In the genomic region with DNA sequence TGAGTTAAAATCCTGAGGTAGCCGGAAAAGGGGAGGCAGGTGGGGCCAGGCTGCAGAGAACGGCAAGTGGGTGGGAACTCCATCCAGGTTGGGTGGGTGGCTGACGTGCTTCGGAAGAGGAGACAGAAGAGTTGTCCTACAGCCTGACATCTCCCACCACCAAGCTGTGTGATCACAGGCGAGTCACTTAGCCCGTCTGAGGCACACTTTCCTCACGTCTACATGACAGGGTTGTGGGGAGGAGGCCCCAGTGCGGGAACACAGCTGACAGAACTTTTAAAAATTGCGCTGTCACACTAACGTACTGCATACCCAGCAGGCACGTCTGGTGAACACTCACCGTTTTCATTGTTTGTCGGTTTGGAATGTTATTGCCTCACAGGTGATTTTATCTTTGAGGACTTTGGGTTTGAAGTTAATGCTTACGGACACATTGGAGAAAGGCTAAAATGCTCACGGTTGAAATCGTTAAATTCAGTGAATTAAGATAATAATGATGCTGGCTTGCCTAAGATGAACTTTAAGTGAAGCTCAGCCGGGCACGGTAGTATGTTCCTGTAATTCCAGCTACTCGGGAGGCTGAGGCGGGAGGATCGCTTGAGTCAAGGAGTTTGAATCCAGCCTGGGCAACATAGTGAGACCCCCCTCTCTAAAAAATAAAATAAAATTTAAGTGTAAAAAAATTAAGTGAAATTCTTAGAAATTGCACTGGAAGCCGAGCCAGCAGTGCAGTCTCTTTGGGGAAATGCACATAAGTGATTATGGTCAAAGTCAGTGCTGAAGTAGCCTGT, we compare ENCODE assay signal across 19 cellular contexts. TPM values are rescaled to one million over a fixed set of nuclear protein-coding genes. Genes with fewer than 3 reads are reported as not detected.
DNase-seq lines count a peak whose midpoint lies in the region; ATAC-seq, FAIRE-seq and TF ChIP-seq lines count a peak whose summit lies in the region.
"Had no signal": no experiment of that assay in that cellular context is flagged by ENCODE, and none has a peak within 500 bp of the region (broad histone marks: within the 10 kb centered on the region; RNA-seq: fewer than 3 reads in every experiment).

No MANE protein-coding gene starts in this region.

- peaks cover 41% of the 10 kb centered on the region for H3K4me1 Mint-ChIP-seq in mesothelial cell of epicardium
- H3K4me1 Mint-ChIP-seq: natural killer cell had no signal

- intact Hi-C loops in left ventricle myocardium inferior (cut with micrococcal nuclease) (no loop called here), cardiac septum (cut with DNase I) (no loop called here), K562 (cut with micrococcal nuclease) (no loop called here), prostate gland (cut with DNase I) (no loop called here)

- 52% methylated on average over 22 of the region's 22 CpGs for WGBS in K562 (ENCODE audit: insufficient coverage, low coverage, missing lambda C conversion rate)
- WGBS in upper lobe of left lung, 2 donors, result 92 to 96% methylated on average over 22 of the region's 22 CpGs
- WGBS in prostate gland, result 51% methylated on average over 22 of the region's 22 CpGs

- H3K4me3 Mint-ChIP-seq in mesothelial cell of epicardium, result peak overlapping the region; percentile 1
- H3K4me3 Mint-ChIP-seq: natural killer cell had no signal

- H3K4me1 ChIP-seq in left ventricle myocardium inferior (peaks cover 36% of the 10 kb centered on the region), K562 (replicated peaks in 1 of 2; ENCODE audit: control insufficient read depth in 2 of 2, insufficient read depth in 2 of 2, low read length in 2 of 2) (peaks cover 48 to 60% of the 10 kb centered on the region in 2 experiments), upper lobe of left lung (peaks cover 6 to 20% (median 12%) of the 10 kb centered on the region in 4 donors), prostate gland (replicated peaks) (no peaks in the 10 kb centered on the region)

- DNase-seq in left ventricle myocardium inferior, result no peak
- no peak for DNase-seq in cardiac septum (ENCODE audit: low spot score)
- peak in 2 of 4 experiments; percentile 50 to 55 for DNase-seq in K562 (ENCODE audit: extremely low read depth in 1 of 4, low spot score in 3 of 4)
- no peak for DNase-seq in mesothelial cell of epicardium (ENCODE audit: low spot score in 2 of 2, unreplicated experiment in 2 of 2)
- DNase-seq in upper lobe of left lung, result no peak
- DNase-seq in activated naive CD4-positive, alpha-beta T cell (lab: John Stamatoyannopoulos, UW), result no peak
- no peak for DNase-seq in NOMO-1 treated with dmso at 0.1 percent for 144 hours (lab: John Stamatoyannopoulos, UW; ENCODE audit: unreplicated experiment)
- DNase-seq in prostate gland (ENCODE audit: low spot score), result no peak
- DNase-seq: activated CD4-positive, alpha-beta T cell treated with anti-CD3 and anti-CD28 coated beads, Interleukin-2, amount 50 U/mL, for 4 hours; activated effector memory CD4-positive, alpha-beta T cell treated with Interleukin-2 at 50 U/mL for 16 hours; COR-L47; left colon; natural killer cell; NCI-H2029 treated with DMSO at 0.1 percent for 48 hours; NCI-H524; PC-3; SK-N-SH; stimulated activated CD4-positive, alpha-beta T cell treated with anti-CD3 and anti-CD28 coated beads, Interleukin-4, amount 100 ng/mL, for 4 hours had no signal

- FAIRE-seq in K562 (lab: Jason Lieb, UNC), result peak; percentile 29
- FAIRE-seq: G401.6 had no signal

- no peak for TF ChIP-seq CTCF in left ventricle myocardium inferior (IDR thresholded peaks at IDR 0.05; ENCODE audit: borderline replicate concordance)
- no peak for TF ChIP-seq CTCF in K562 (IDR thresholded peaks at IDR 0.05 in 2 of 3, conservative IDR thresholded peaks at IDR 0.05 in 1 of 3; ENCODE audit: insufficient read depth in 2 of 3, low read depth in 1 of 3, low read length in 3 of 3)
- TF ChIP-seq CTCF in mesothelial cell of epicardium (IDR thresholded peaks at IDR 0.05; ENCODE audit: unreplicated experiment), result no peak
- TF ChIP-seq CTCF in upper lobe of left lung (IDR thresholded peaks at IDR 0.05), result no peak
- TF ChIP-seq CTCF in prostate gland (IDR thresholded peaks at IDR 0.05), result no peak

- CTCF ChIA-PET in K562 (lab: Yijun Ruan, JAX; ENCODE audit: low intra/inter-chr PET ratio), result no interaction called here

- H3K27ac Mint-ChIP-seq in mesothelial cell of epicardium, result peak overlapping the region; percentile 21
- H3K27ac Mint-ChIP-seq: natural killer cell had no signal

- ATAC-seq in K562 (peak; percentile 41), upper lobe of left lung (ENCODE audit: low FRiP score in 2 of 2) (no peak)
- ATAC-seq: left colon, PC-3 had no signal

- POLR2A ChIA-PET in K562 (lab: Yijun Ruan, JAX), result interaction anchor here (0.6 to 1.1 kb wide), 3 partner anchors 11 to 327 kb away, joined by 3 read pairs; no protein-coding TSS in a partner anchor

- H3K27me3 Mint-ChIP-seq in mesothelial cell of epicardium (ENCODE audit: low read depth), result peaks cover 16% of the 10 kb centered on the region

- H3K9me3 ChIP-seq in left ventricle myocardium inferior (replicated peaks), result peaks cover 12% of the 10 kb centered on the region
- no peaks in the 10 kb centered on the region for H3K9me3 ChIP-seq in K562 (replicated peaks; ENCODE audit: control insufficient read depth, insufficient read depth, low read depth, low read length)
- no peaks in the 10 kb centered on the region for H3K9me3 ChIP-seq in upper lobe of left lung
- no peaks in the 10 kb centered on the region for H3K9me3 ChIP-seq in prostate gland
- H3K9me3 ChIP-seq: SK-N-SH had no signal

- H3K9ac ChIP-seq in K562 (ENCODE audit: insufficient read depth in 1 of 2, low read depth in 2 of 2, low read length in 2 of 2), result peak overlapping the region; percentile 43 to 69; a peak in 2 of 4 replicates
- H3K9ac ChIP-seq: SK-N-SH had no signal

- TF ChIP-seq EP300 in K562 (IDR thresholded peaks at IDR 0.05; ENCODE audit: low read length), result no peak
- no peak for TF ChIP-seq EP300 in upper lobe of left lung (IDR thresholded peaks at IDR 0.05)

- no peaks in the 10 kb centered on the region for H3K79me2 ChIP-seq in K562 (ENCODE audit: control insufficient read depth, insufficient read depth, low read length)

- H3K27ac ChIP-seq in left ventricle myocardium inferior (replicated peaks), result peak overlapping the region; percentile 87
- peak overlapping the region; percentile 72 for H3K27ac ChIP-seq in K562 (ENCODE audit: extremely low read depth, low read depth, low read length)
- peak overlapping the region in 3 of 4 donors; percentile 71 to 76 (median 73) for H3K27ac ChIP-seq in upper lobe of left lung
- H3K27ac ChIP-seq in prostate gland, result no peak overlapping the region

- peaks cover 8% of the 10 kb centered on the region for H3K36me3 Mint-ChIP-seq in mesothelial cell of epicardium
- H3K36me3 Mint-ChIP-seq: natural killer cell had no signal

- no peaks in the 10 kb centered on the region for H3K9me1 ChIP-seq in K562 (ENCODE audit: control insufficient read depth, insufficient read depth, low read length)

- no TSS peak for BruUV-seq in K562 (replicated peaks; lab: Mats Ljungman, UMichigan)

- TF ChIP-seq POLR2A in K562 (conservative IDR thresholded peaks at IDR 0.05) (no peak), upper lobe of left lung (IDR thresholded peaks at IDR 0.05) (no peak), prostate gland (IDR thresholded peaks at IDR 0.05) (no peak)

- H3K9me3 Mint-ChIP-seq in mesothelial cell of epicardium, result peaks cover 12% of the 10 kb centered on the region
- H3K9me3 Mint-ChIP-seq: natural killer cell had no signal

- H3K36me3 ChIP-seq in left ventricle myocardium inferior (no peaks in the 10 kb centered on the region), K562 (ENCODE audit: control insufficient read depth, insufficient read depth, low read length) (no peaks in the 10 kb centered on the region), upper lobe of left lung (no peaks in the 10 kb centered on the region), prostate gland (no peaks in the 10 kb centered on the region)

- H4K20me1 ChIP-seq in K562 (replicated peaks; ENCODE audit: control insufficient read depth, insufficient read depth, low read length), result no peaks in the 10 kb centered on the region

- peak overlapping the region; percentile 75 for H3K4me2 ChIP-seq in K562 (ENCODE audit: insufficient read depth, low read length)
- H3K4me2 ChIP-seq: SK-N-SH had no signal

- H2AFZ ChIP-seq in K562 (ENCODE audit: low read depth, low read length), result peak overlapping the region; percentile 82

- TF ChIP-seq RAD21 in K562 (CRISPR knock-in tag; conservative IDR thresholded peaks at IDR 0.05 in 1 of 2, IDR thresholded peaks at IDR 0.05 in 1 of 2), result no peak

- H3K4me3 ChIP-seq in left ventricle myocardium inferior (no peak overlapping the region), K562 (no peak overlapping the region), upper lobe of left lung (no peak overlapping the region), prostate gland (no peak overlapping the region)

- in situ Hi-C loops in K562 (cut with MboI), result no loop called here

- H3K27me3 ChIP-seq in left ventricle myocardium inferior (ENCODE audit: low read depth), result peaks cover 10% of the 10 kb centered on the region
- no peaks in the 10 kb centered on the region for H3K27me3 ChIP-seq in K562 (ENCODE audit: control insufficient read depth in 2 of 2, insufficient read depth in 2 of 2, low read length in 2 of 2)
- no peaks in the 10 kb centered on the region for H3K27me3 ChIP-seq in upper lobe of left lung
- H3K27me3 ChIP-seq in prostate gland (replicated peaks; ENCODE audit: insufficient read depth), result no peaks in the 10 kb centered on the region

RNA-seq across cellular contexts. Expression of a gene that starts 8.9 kb away (rescaled TPM):
- 12.4 TPM for total RNA-seq in left ventricle myocardium inferior
- 11.1 TPM for total RNA-seq in cardiac septum
- total RNA-seq in K562 (2011; cell fraction: chromatin; rRNA removed; ENCODE audit: low replicate concordance), result 0.76 and 1.1 TPM in 2 replicates
- total RNA-seq in K562 (2011; cell fraction: nucleolus; rRNA removed), result 0.79 and 0.83 TPM in 2 replicates
- 0.69 and 0.88 TPM in 2 replicates for total RNA-seq in K562 (2011; cell fraction: nucleoplasm; rRNA removed)
- total RNA-seq in K562 (2014; rRNA removed), result 0.32 and 0.37 TPM in 2 replicates
- total RNA-seq in K562 (2014; rRNA removed; fragmentation: Illumina TruSeq; extraction: Trizol), result 0.11 and 0.16 TPM in 2 replicates
- total RNA-seq in K562 (2015; rRNA removed; fragmentation: Illumina TruSeq; extraction: Trizol), result 0.07 and 0.11 TPM in 2 replicates
- 0.34 and 0.40 TPM in 2 replicates for total RNA-seq in K562 (2021)
- 0.25 and 0.35 TPM in 2 replicates for polyA plus RNA-seq in K562 (2011; rRNA removed)
- 0.44 and 0.69 TPM in 2 replicates for polyA plus RNA-seq in K562 (2011; cell fraction: cytosol; rRNA removed)
- 0.43 and 0.48 TPM in 2 replicates for polyA plus RNA-seq in K562 (2011; cell fraction: nucleus; rRNA removed)
- polyA plus RNA-seq in K562 (2012), result 0.21 and 0.26 TPM in 2 replicates
- 0.19 and 0.24 TPM in 2 replicates for polyA plus RNA-seq in K562 (2014; fragmentation: Illumina TruSeq; extraction: Trizol)
- under 1 TPM; 0.01 to 0.03 TPM for polyA plus RNA-seq in K562 (2014; fragmentation: Nextera tagmentation; extraction: Ambion mirVana)
- 0.20 and 0.40 TPM in 2 replicates for polyA plus RNA-seq in K562 (2014; rRNA removed)
- 0.63 and 1.0 TPM in 2 replicates for polyA minus RNA-seq in K562 (2011; rRNA and poly(A)+ RNA removed)
- polyA minus RNA-seq in K562 (2011; cell fraction: cytosol; rRNA and poly(A)+ RNA removed), result 0.38 and 0.91 TPM in 2 replicates
- polyA minus RNA-seq in K562 (2011; cell fraction: nucleus; rRNA and poly(A)+ RNA removed), result 0.13 and 0.78 TPM in 2 replicates
- total RNA-seq in mesothelial cell of epicardium, result 30.2 to 31.3 TPM (median 30.2 TPM) in 3 replicates
- 10 to 100 TPM; 31.9 to 59.2 (median 43.6) TPM for total RNA-seq in upper lobe of left lung
- total RNA-seq in prostate gland, result 10 to 100 TPM; 33.6 to 38.6 TPM

Comparison
In these comparisons a context has a peak if more than half of its experiments do, and no peak if none do; other contexts are left out.
1. H3K27ac ChIP-seq: peak in left ventricle myocardium inferior (single experiment), K562 (single experiment) and upper lobe of left lung (3 of 4); none in prostate gland (0 of 2).